In genomic region chr21:35048183-35048601, GRCh38 we compare ENCODE assay signal across 9 cellular contexts. TPM values are rescaled to one million over a fixed set of nuclear protein-coding genes. Genes with fewer than 3 reads are reported as not detected.
DNase-seq lines count a peak whose midpoint lies in the region; ATAC-seq, FAIRE-seq and TF ChIP-seq lines count a peak whose summit lies in the region.
"Had no signal": no experiment of that assay in that cellular context is flagged by ENCODE, and none has a peak within 500 bp of the region (broad histone marks: within the 10 kb centered on the region; RNA-seq: fewer than 3 reads in every experiment).

No MANE protein-coding gene starts in this region.

- H3K27me3 Mint-ChIP-seq in T-helper 2 cell treated with Interferon-gamma antibody and Interleukin-4, amounts not matched to agents 5 μg/mL and 100 μg/mL, for 36 hours (ENCODE audit: low read depth) = no peaks in the 10 kb centered on the region

- H3K4me3 ChIP-seq in liver (ENCODE audit: low read depth in 1 of 3, low read length in 3 of 3) (peak overlapping the region in 1 of 3 donors; percentile 7), HepG2 (replicated peaks in 1 of 3; ENCODE audit: insufficient read depth in 1 of 3, low read depth in 2 of 3, low read length in 3 of 3) (no peak overlapping the region), fibroblast of lung (replicated peaks in 1 of 4; ENCODE audit: control extremely low read depth in 1 of 4, insufficient read depth in 1 of 4, low read depth in 3 of 4, low read length in 4 of 4) (peak overlapping the region; percentile 19 to 56 (median 40)), stomach smooth muscle (ENCODE audit: low read length in 2 of 2) (peak overlapping the region; percentile 6 to 49)
- H3K4me3 ChIP-seq: body of pancreas had no signal

- H2AFZ ChIP-seq in HepG2 (ENCODE audit: low read length) (no peak overlapping the region), fibroblast of lung (ENCODE audit: low read length) (no peak overlapping the region)

- H3K36me3 ChIP-seq in liver (ENCODE audit: control insufficient read depth in 4 of 4, insufficient read depth in 3 of 4, low read depth in 1 of 4, low read length in 3 of 4) = no peaks in the 10 kb centered on the region
- no peaks in the 10 kb centered on the region for H3K36me3 ChIP-seq in HepG2 (replicated peaks in 1 of 2; ENCODE audit: control insufficient read depth in 1 of 2, insufficient read depth in 2 of 2, low read length in 2 of 2)
- H3K36me3 ChIP-seq in fibroblast of lung (ENCODE audit: control insufficient read depth, insufficient read depth, low read length) = no peaks in the 10 kb centered on the region
- no peaks in the 10 kb centered on the region for H3K36me3 ChIP-seq in stomach smooth muscle (ENCODE audit: control insufficient read depth in 2 of 2, insufficient read depth in 2 of 2, low read length in 2 of 2)

- POLR2A ChIA-PET in HepG2 (lab: Yijun Ruan, JAX) = no interaction called here

- peaks cover 64% of the 10 kb centered on the region for H3K4me1 Mint-ChIP-seq in T-helper 2 cell treated with Interferon-gamma antibody and Interleukin-4, amounts not matched to agents 5 μg/mL and 100 μg/mL, for 36 hours (ENCODE audit: low read depth)

- H3K27ac ChIP-seq in liver (ENCODE audit: low read depth in 1 of 2, low read length in 2 of 2) (peak overlapping the region; percentile 52 to 66), HepG2 (ENCODE audit: extremely low read length, insufficient read depth, low read length) (no peak overlapping the region), fibroblast of lung (ENCODE audit: insufficient read depth, low read length) (peak overlapping the region; percentile 77), stomach smooth muscle (ENCODE audit: low read length) (no peak overlapping the region)

- H3K4me1 ChIP-seq in liver (ENCODE audit: control insufficient read depth in 4 of 4, insufficient read depth in 4 of 4, low read length in 3 of 4) (no peaks in the 10 kb centered on the region), HepG2 (ENCODE audit: insufficient read depth, low read length) (peaks cover 36% of the 10 kb centered on the region), fibroblast of lung (ENCODE audit: control insufficient read depth, extremely low read depth, insufficient read depth, low read length) (peaks cover 14% of the 10 kb centered on the region), stomach smooth muscle (ENCODE audit: control insufficient read depth, insufficient read depth, low read length) (peaks cover 39% of the 10 kb centered on the region)

- no peaks in the 10 kb centered on the region for H3K9me3 Mint-ChIP-seq in T-helper 2 cell treated with Interferon-gamma antibody and Interleukin-4, amounts not matched to agents 5 μg/mL and 100 μg/mL, for 36 hours

- intact Hi-C loops in HepG2 (cut with micrococcal nuclease; ENCODE audit: unreplicated experiment) = no loop called here

- CTCF ChIA-PET in HepG2 (lab: Yijun Ruan, JAX; ENCODE audit: low intra/inter-chr PET ratio, low total read pairs) = no interaction called here

- no peak for TF ChIP-seq POLR2A in HepG2 (IDR thresholded peaks at IDR 0.05; ENCODE audit: insufficient read depth in 1 of 2, low read depth in 2 of 2, low read length in 2 of 2)

- no TSS peak for BruUV-seq in HepG2 (replicated peaks; lab: Mats Ljungman, UMichigan)

- in situ Hi-C loops in HepG2 (cut with HindIII; ENCODE audit: extremely low pct_ligation_motif_present, low pct_unique_long_range_greater_than_20kb) = no loop called here

- H3K4me2 ChIP-seq in HepG2 (ENCODE audit: low read depth, low read length) (no peak overlapping the region), fibroblast of lung (ENCODE audit: extremely low read depth, insufficient read depth, low read length) (peak overlapping the region; percentile 76)

- peak overlapping the region; percentile 94 for H3K27ac Mint-ChIP-seq in T-helper 2 cell treated with Interferon-gamma antibody and Interleukin-4, amounts not matched to agents 5 μg/mL and 100 μg/mL, for 36 hours

- TF ChIP-seq CTCF in liver (IDR thresholded peaks at IDR 0.05; ENCODE audit: low read depth, low read length, missing input control) (no peak), HepG2 (CRISPR knock-in tag; IDR thresholded peaks at IDR 0.05) (no peak), fibroblast of lung (conservative IDR thresholded peaks at IDR 0.05 in 1 of 2, IDR thresholded peaks at IDR 0.05 in 1 of 2; ENCODE audit: low read depth in 1 of 2, low read length in 2 of 2) (no peak)

- no peaks in the 10 kb centered on the region for H4K20me1 ChIP-seq in HepG2 (ENCODE audit: insufficient read depth, low read length)
- no peaks in the 10 kb centered on the region for H4K20me1 ChIP-seq in fibroblast of lung (ENCODE audit: control insufficient read depth, extremely low read depth, insufficient read depth, low read length)

- FAIRE-seq in HepG2 (lab: Jason Lieb, UNC) = no peak

- TF ChIP-seq RAD21 in liver (IDR thresholded peaks at IDR 0.05) (no peak), HepG2 (CRISPR knock-in tag; IDR thresholded peaks at IDR 0.05) (no peak)

- TF ChIP-seq EP300 in HepG2 (IDR thresholded peaks at IDR 0.05; ENCODE audit: low read depth in 2 of 2, low read length in 2 of 2) (no peak), HepG2 (CRISPR knock-in tag; IDR thresholded peaks at IDR 0.05; ENCODE audit: borderline replicate concordance) (no peak)

- peak overlapping the region; percentile 93 for H3K4me3 Mint-ChIP-seq in T-helper 2 cell treated with Interferon-gamma antibody and Interleukin-4, amounts not matched to agents 5 μg/mL and 100 μg/mL, for 36 hours

- H3K36me3 Mint-ChIP-seq in T-helper 2 cell treated with Interferon-gamma antibody and Interleukin-4, amounts not matched to agents 5 μg/mL and 100 μg/mL, for 36 hours (ENCODE audit: low read depth) = peaks cover 47% of the 10 kb centered on the region

- H3K79me2 ChIP-seq in HepG2 (ENCODE audit: insufficient read depth, low read length) (no peaks in the 10 kb centered on the region), fibroblast of lung (ENCODE audit: control insufficient read depth, insufficient read depth, low read length) (no peaks in the 10 kb centered on the region)

- H3K9me3 ChIP-seq in liver (ENCODE audit: control insufficient read depth in 4 of 4, low read length in 3 of 4) (no peaks in the 10 kb centered on the region), HepG2 (ENCODE audit: low read length) (no peaks in the 10 kb centered on the region), fibroblast of lung (ENCODE audit: control insufficient read depth, insufficient read depth, low read depth, low read length) (no peaks in the 10 kb centered on the region), stomach smooth muscle (ENCODE audit: control insufficient read depth in 2 of 2, low read length in 2 of 2) (no peaks in the 10 kb centered on the region)
- H3K9me3 ChIP-seq: body of pancreas had no signal

- no peak for DNase-seq in HepG2 (ENCODE audit: low spot score)
- DNase-seq in T-helper 2 cell treated with Interferon-gamma antibody and Interleukin-4, amounts not matched to agents 5 μg/mL and 100 μg/mL, for 36 hours (ENCODE audit: low spot score) = peak; percentile 33
- DNase-seq in fibroblast of lung (ENCODE audit: low read depth in 2 of 2) = peak in 1 of 2 donors; percentile 43
- no peak for DNase-seq in dedifferentiated amniotic fluid mesenchymal stem cell (ENCODE audit: extremely low spot score)

- WGBS in liver = 77% methylated on average over 6 of the region's 6 CpGs
- WGBS in HepG2 (ENCODE audit: low lambda C conversion rate) = 87% methylated on average over 5 of the region's 6 CpGs

- ATAC-seq in HepG2 (no peak), HG03378 (IDR thresholded peaks at IDR 0.05; ENCODE audit: unreplicated experiment) (no peak), HG03469 (IDR thresholded peaks at IDR 0.05; ENCODE audit: unreplicated experiment) (no peak)

- H3K27me3 ChIP-seq in liver (ENCODE audit: control insufficient read depth in 4 of 4, insufficient read depth in 4 of 4, low read length in 3 of 4) = peaks cover 0 to 2% (median 0%) of the 10 kb centered on the region in 4 donors
- no peaks in the 10 kb centered on the region for H3K27me3 ChIP-seq in HepG2 (ENCODE audit: control insufficient read depth in 1 of 2, insufficient read depth in 2 of 2, low read length in 2 of 2)
- H3K27me3 ChIP-seq in fibroblast of lung (ENCODE audit: control insufficient read depth, insufficient read depth, low read length) = no peaks in the 10 kb centered on the region
- H3K27me3 ChIP-seq in stomach smooth muscle (ENCODE audit: control insufficient read depth in 1 of 2, insufficient read depth in 2 of 2, low read length in 2 of 2) = no peaks in the 10 kb centered on the region
- H3K27me3 ChIP-seq: body of pancreas had no signal

- H3K9ac ChIP-seq in liver (ENCODE audit: low read depth in 1 of 2, low read length in 2 of 2) = peak overlapping the region in 1 of 2 donors; percentile 72
- H3K9ac ChIP-seq in HepG2 (ENCODE audit: insufficient read depth, low read depth, low read length) = no peak overlapping the region
- peak overlapping the region; percentile 17 for H3K9ac ChIP-seq in fibroblast of lung (ENCODE audit: insufficient read depth, low read length)
- peak overlapping the region in 1 of 2 donors; percentile 16 for H3K9ac ChIP-seq in stomach smooth muscle (ENCODE audit: low read length in 2 of 2)

RNA-seq across cellular contexts. Expression of gene RUNX1, which starts 0.9 kb away (rescaled TPM):
- 1 to 10 TPM; 5.0 to 7.2 TPM for total RNA-seq in liver
- 1 to 10 TPM in 1 of 2 donors, under 1 TPM in 1; 0.98 to 1.1 TPM for polyA plus RNA-seq in liver
- 4.4 and 5.4 TPM in 2 replicates for total RNA-seq in HepG2 (2016; rRNA removed; fragmentation: Illumina TruSeq; extraction: Trizol)
- 2.4 and 2.8 TPM in 2 replicates for total RNA-seq in HepG2 (2016; cell fraction: cytosol; rRNA removed; fragmentation: Illumina TruSeq; extraction: Trizol; ENCODE audit: low read depth)
- total RNA-seq in HepG2 (2016; cell fraction: insoluble cytoplasmic fraction; rRNA removed; fragmentation: Illumina TruSeq; extraction: Trizol) = 4.1 and 5.5 TPM in 2 replicates
- 5.1 and 5.5 TPM in 2 replicates for total RNA-seq in HepG2 (2016; cell fraction: membrane; rRNA removed; fragmentation: Illumina TruSeq; extraction: Trizol)
- total RNA-seq in HepG2 (2016; cell fraction: nucleus; rRNA removed; fragmentation: Illumina TruSeq; extraction: Trizol) = 16.6 and 18.1 TPM in 2 replicates
- polyA plus RNA-seq in HepG2 (2011; rRNA removed) = 5.8 and 6.4 TPM in 2 replicates
- 3.0 and 3.1 TPM in 2 replicates for polyA plus RNA-seq in HepG2 (2011; cell fraction: cytosol; rRNA removed)
- polyA plus RNA-seq in HepG2 (2011; cell fraction: nucleus; rRNA removed) = 18.7 and 27.2 TPM in 2 replicates
- 6.5 and 6.7 TPM in 2 replicates for polyA plus RNA-seq in HepG2 (2012)
- polyA plus RNA-seq in HepG2 (2016; cell fraction: cytosol; fragmentation: Illumina TruSeq; extraction: Trizol; ENCODE audit: low read depth) = 2.4 and 2.8 TPM in 2 replicates
- polyA plus RNA-seq in HepG2 (2016; cell fraction: insoluble cytoplasmic fraction; fragmentation: Illumina TruSeq; extraction: Trizol; ENCODE audit: low read depth) = 7.5 and 8.8 TPM in 2 replicates
- 5.2 and 5.9 TPM in 2 replicates for polyA plus RNA-seq in HepG2 (2016; cell fraction: membrane; fragmentation: Illumina TruSeq; extraction: Trizol; ENCODE audit: low read depth)
- polyA plus RNA-seq in HepG2 (2016; cell fraction: nucleus; fragmentation: Illumina TruSeq; extraction: Trizol; ENCODE audit: insufficient read depth, low read depth) = 13.0 and 13.3 TPM in 2 replicates
- polyA minus RNA-seq in HepG2 (2011; rRNA and poly(A)+ RNA removed; ENCODE audit: low replicate concordance) = 10.3 and 32.7 TPM in 2 replicates
- 3.1 and 6.2 TPM in 2 replicates for polyA minus RNA-seq in HepG2 (2011; cell fraction: cytosol; rRNA and poly(A)+ RNA removed)
- 103 and 105 TPM in 2 replicates for polyA minus RNA-seq in HepG2 (2011; cell fraction: nucleus; rRNA and poly(A)+ RNA removed)
- total RNA-seq in fibroblast of lung = 21.6 and 41.6 TPM in 2 replicates
- 23.1 and 29.6 TPM in 2 replicates for polyA plus RNA-seq in fibroblast of lung
- polyA plus RNA-seq in fibroblast of lung (2012) = 25.3 and 25.6 TPM in 2 replicates
- polyA minus RNA-seq in fibroblast of lung (ENCODE audit: low replicate concordance) = 45.0 and 57.1 TPM in 2 replicates

Comparison
In these comparisons a context has a peak if more than half of its experiments do, and no peak if none do; other contexts are left out.
1. H3K27ac ChIP-seq: peak in liver (2 of 2) and fibroblast of lung (single experiment); none in HepG2 (single experiment) and stomach smooth muscle (single experiment).
2. H3K4me3 ChIP-seq: peak in fibroblast of lung (4 of 4) and stomach smooth muscle (2 of 2); none in HepG2 (0 of 3).